2 cellular contexts compared by ENCODE assay signal in the genomic region with DNA sequence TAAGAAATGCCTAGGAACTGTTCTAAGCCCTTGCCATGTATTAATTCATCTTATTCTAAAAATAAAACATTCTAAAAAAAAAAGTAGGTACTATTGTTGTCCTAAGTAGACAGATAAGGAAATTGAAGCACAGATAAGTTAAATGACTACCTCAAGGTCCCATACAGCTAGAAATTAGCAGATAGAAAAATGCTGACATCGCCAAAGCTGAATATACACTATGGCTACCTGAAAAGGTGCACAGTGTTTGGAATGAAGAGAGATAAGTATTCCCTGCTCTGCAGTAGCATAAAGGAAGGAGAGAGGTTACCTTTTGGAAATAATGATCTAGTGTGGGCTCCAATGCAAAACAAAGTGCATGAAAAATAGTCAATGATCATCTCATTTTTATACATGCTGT.
TF ChIP-seq lines count a peak whose summit lies in the region.

No MANE protein-coding gene starts in this region.

TF ChIP-seq in A549, 52 proteins besides CTCF, POLR2A, EP300 and RAD21:
- TF ChIP-seq EHMT2 (IDR thresholded peaks at IDR 0.05; ENCODE audit: low read depth) (no peak), CHD4 (IDR thresholded peaks at IDR 0.05; ENCODE audit: borderline replicate concordance) (no peak), MAFK (IDR thresholded peaks at IDR 0.05; ENCODE audit: partially characterized antibody) (peak; percentile 75)
- TF ChIP-seq, protein P1, sequence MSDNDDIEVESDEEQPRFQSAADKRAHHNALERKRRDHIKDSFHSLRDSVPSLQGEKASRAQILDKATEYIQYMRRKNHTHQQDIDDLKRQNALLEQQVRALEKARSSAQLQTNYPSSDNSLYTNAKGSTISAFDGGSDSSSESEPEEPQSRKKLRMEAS (IDR thresholded peaks at IDR 0.05) = no peak

TF ChIP-seq in H1, 55 proteins besides CTCF, POLR2A, EP300 and RAD21:
- 0 out of 2 replicates have a peak, but pooled peaks have one; percentile 26 for TF ChIP-seq MAFK (IDR thresholded peaks at IDR 0.05; ENCODE audit: low read depth, low read length)
- no peak for TF ChIP-seq CBX8 (IDR thresholded peaks at IDR 0.05; ENCODE audit: borderline replicate concordance, low read depth, low read length)
